Comparison of ENCODE assay signal across 9 cellular contexts in genomic region chr13:111046590-111047141, GRCh38.
A peak's percentile ranks its signal among the peaks of the same experiment; 100 is the strongest.
DNase-seq lines count a peak whose midpoint lies in the region; ATAC-seq and TF ChIP-seq lines count a peak whose summit lies in the region.
"Had no signal": no experiment of that assay in that cellular context is flagged by ENCODE, and none has a peak within 500 bp of the region (broad histone marks: within the 10 kb centered on the region; RNA-seq: fewer than 3 reads in every experiment).

No MANE protein-coding gene starts in this region.

- no peak for TF ChIP-seq EP300 in SK-N-SH (IDR thresholded peaks at IDR 0.05; ENCODE audit: borderline replicate concordance in 1 of 2, low read depth in 1 of 2, low read length in 1 of 2)

- peaks cover 5% of the 10 kb centered on the region; the same call in 1 of the 2 replicates for H3K27me3 ChIP-seq in SK-N-SH (ENCODE audit: insufficient read depth)

- no peaks in the 10 kb centered on the region for H3K36me3 ChIP-seq in SK-N-SH (replicated peaks in 1 of 2; ENCODE audit: control insufficient read depth in 1 of 2, insufficient read depth in 2 of 2, low read length in 1 of 2)

- no peaks in the 10 kb centered on the region for H3F3A ChIP-seq in SK-N-SH (replicated peaks; ENCODE audit: insufficient read depth)

- no peak for TF ChIP-seq RAD21 in SK-N-SH (IDR thresholded peaks at IDR 0.05; ENCODE audit: low read length)

- H3K27ac ChIP-seq in SK-N-SH (ENCODE audit: low read depth in 2 of 2, low read length in 1 of 2) (no peak overlapping the region), caudate nucleus (ENCODE audit: low read depth, low read length) (no peak overlapping the region)
- H3K27ac ChIP-seq: 22Rv1 had no signal

- no peaks in the 10 kb centered on the region for H3K9me3 Mint-ChIP-seq in stimulated activated memory B cell treated with anti-CD40 and anti-IgM and Interleukin-4, amounts not matched to agents 10 μg/mL and 1 μg/mL and 100 μg/mL, for 72 hours

- CTCF ChIA-PET in SK-N-SH (lab: Yijun Ruan, JAX): interaction anchor here (1.1 to 1.2 kb wide), 2 partner anchors 21 to 26 kb away, joined by 3 read pairs; no protein-coding TSS in a partner anchor

- no peaks in the 10 kb centered on the region for H3K79me2 ChIP-seq in SK-N-SH (ENCODE audit: insufficient read depth)

- H3K27me3 Mint-ChIP-seq in stimulated activated memory B cell treated with anti-CD40 and anti-IgM and Interleukin-4, amounts not matched to agents 10 μg/mL and 1 μg/mL and 100 μg/mL, for 72 hours: peaks cover 10% of the 10 kb centered on the region

- ATAC-seq in SK-N-SH treated with all-trans-retinoic acid at 6 μM for 48 hours: no peak
- peak; percentile 80 for ATAC-seq in HG03354 (IDR thresholded peaks at IDR 0.05; ENCODE audit: poor library complexity, severe bottlenecking, unreplicated experiment)
- ATAC-seq in stimulated activated memory B cell treated with anti-CD40 and anti-IgM and Interleukin-4, amounts not matched to agents 10 μg/mL and 1 μg/mL and 100 μg/mL, for 72 hours: peak; percentile 69
- ATAC-seq in left colon: no peak

- WGBS in SK-N-SH (ENCODE audit: low lambda C conversion rate): 24% methylated on average over 8 of the region's 9 CpGs

- DNase-seq in SK-N-SH (no peak), cardiac fibroblast (ENCODE audit: low read depth in 2 of 2) (peak; percentile 42 to 58), caudate nucleus (lab: John Stamatoyannopoulos, UW) (no peak), left colon (no peak), NCI-H2029 (lab: John Stamatoyannopoulos, UW) (no peak)

- H3K9me2 ChIP-seq in SK-N-SH: no peaks in the 10 kb centered on the region

- TF ChIP-seq CTCF in SK-N-SH (IDR thresholded peaks at IDR 0.05): peak; percentile 16; the same call in 1 of the 2 replicates
- TF ChIP-seq CTCF in cardiac fibroblast (IDR thresholded peaks at IDR 0.05; ENCODE audit: low read depth, low read length): peak; percentile 38

- no peak overlapping the region for H2AFZ ChIP-seq in SK-N-SH (ENCODE audit: low read depth)

- H3K9me3 ChIP-seq in SK-N-SH: no peaks in the 10 kb centered on the region

- no peak overlapping the region for H3K4me3 ChIP-seq in SK-N-SH (ENCODE audit: low read depth in 2 of 2, low read length in 1 of 2)
- no peak overlapping the region for H3K4me3 ChIP-seq in cardiac fibroblast (replicated peaks in 1 of 2; ENCODE audit: low read depth in 2 of 2, low read length in 2 of 2)

- no peak overlapping the region for H3K4me3 Mint-ChIP-seq in stimulated activated memory B cell treated with anti-CD40 and anti-IgM and Interleukin-4, amounts not matched to agents 10 μg/mL and 1 μg/mL and 100 μg/mL, for 72 hours

- no peak overlapping the region for H3K9ac ChIP-seq in SK-N-SH

- H3K4me1 Mint-ChIP-seq in stimulated activated memory B cell treated with anti-CD40 and anti-IgM and Interleukin-4, amounts not matched to agents 10 μg/mL and 1 μg/mL and 100 μg/mL, for 72 hours: peaks cover 37% of the 10 kb centered on the region

- intact Hi-C loops in left colon (cut with DNase I, micrococcal nuclease): loop anchor here in 1 of 2 donors (10.0 kb wide), 1 partner anchor 122 kb away; no protein-coding TSS in a partner anchor

- H3K36me3 Mint-ChIP-seq in stimulated activated memory B cell treated with anti-CD40 and anti-IgM and Interleukin-4, amounts not matched to agents 10 μg/mL and 1 μg/mL and 100 μg/mL, for 72 hours: no peaks in the 10 kb centered on the region

- POLR2A ChIA-PET in SK-N-SH (lab: Yijun Ruan, JAX): no interaction called here

- no peaks in the 10 kb centered on the region for H4K20me1 ChIP-seq in SK-N-SH (ENCODE audit: insufficient read depth)

- H3K4me1 ChIP-seq in SK-N-SH (ENCODE audit: control insufficient read depth in 1 of 2, insufficient read depth in 2 of 2, low read depth in 1 of 2, low read length in 1 of 2): no peaks in the 10 kb centered on the region

- H3K27ac Mint-ChIP-seq in stimulated activated memory B cell treated with anti-CD40 and anti-IgM and Interleukin-4, amounts not matched to agents 10 μg/mL and 1 μg/mL and 100 μg/mL, for 72 hours: peak overlapping the region; percentile 58

- no peak overlapping the region for H3K4me2 ChIP-seq in SK-N-SH

TF ChIP-seq in SK-N-SH, 30 proteins besides CTCF, POLR2A, EP300 and RAD21:
- TF ChIP-seq MXI1 (IDR thresholded peaks at IDR 0.05; ENCODE audit: low read depth, low read length) (no peak), TEAD4 (IDR thresholded peaks at IDR 0.05; ENCODE audit: borderline replicate concordance, insufficient read depth) (no peak), MAX (IDR thresholded peaks at IDR 0.05; ENCODE audit: low read depth) (no peak), YY1 (IDR thresholded peaks at IDR 0.05; ENCODE audit: low read depth) (no peak), TAF1 (IDR thresholded peaks at IDR 0.05; ENCODE audit: borderline replicate concordance, low read depth, low read length) (no peak), FOXJ3 (CRISPR knock-in tag; IDR thresholded peaks at IDR 0.05) (no peak), SIN3A (IDR thresholded peaks at IDR 0.05; ENCODE audit: borderline replicate concordance, low read depth, low read length) (no peak), ELF1 (IDR thresholded peaks at IDR 0.05) (no peak)
TF ChIP-seq in SK-N-SH: peak in this region for 0.

TF ChIP-seq in SK-N-SH treated with all-trans-retinoic acid at 6 μM for 48 hours, 23 proteins besides CTCF, POLR2A, EP300 and RAD21:
- TF ChIP-seq ZFP30 (CRISPR knock-in tag; IDR thresholded peaks at IDR 0.05): no peak
- no peak for TF ChIP-seq ZNF8 (CRISPR knock-in tag; IDR thresholded peaks at IDR 0.05)
- TF ChIP-seq RARB (CRISPR knock-in tag; IDR thresholded peaks at IDR 0.05): no peak
- no peak for TF ChIP-seq CREB5 (CRISPR knock-in tag; IDR thresholded peaks at IDR 0.05; ENCODE audit: low read depth)
- no peak for TF ChIP-seq PATZ1 (CRISPR knock-in tag; IDR thresholded peaks at IDR 0.05; ENCODE audit: borderline replicate concordance)
- TF ChIP-seq ESRRG (CRISPR knock-in tag; IDR thresholded peaks at IDR 0.05): no peak
- no peak for TF ChIP-seq PPARA (CRISPR knock-in tag; IDR thresholded peaks at IDR 0.05; ENCODE audit: borderline replicate concordance)
- TF ChIP-seq ZC3H10 (CRISPR knock-in tag; IDR thresholded peaks at IDR 0.05): no peak
- TF ChIP-seq BACH2 (CRISPR knock-in tag; IDR thresholded peaks at IDR 0.05; ENCODE audit: borderline replicate concordance): no peak
- TF ChIP-seq TCF4 (CRISPR knock-in tag; IDR thresholded peaks at IDR 0.05; ENCODE audit: borderline replicate concordance): no peak
- TF ChIP-seq TOX (CRISPR knock-in tag; IDR thresholded peaks at IDR 0.05; ENCODE audit: borderline replicate concordance): no peak
- TF ChIP-seq GLIS3 (CRISPR knock-in tag; IDR thresholded peaks at IDR 0.05): no peak
- no peak for TF ChIP-seq ARNTL (CRISPR knock-in tag; IDR thresholded peaks at IDR 0.05; ENCODE audit: borderline replicate concordance, low read depth)
- no peak for TF ChIP-seq CSRNP3 (CRISPR knock-in tag; IDR thresholded peaks at IDR 0.05)
- TF ChIP-seq SNAI2 (CRISPR knock-in tag; IDR thresholded peaks at IDR 0.05): no peak
TF ChIP-seq in SK-N-SH treated with all-trans-retinoic acid at 6 μM for 48 hours: peak in this region for 0.

Comparison
In these comparisons a context has a peak if more than half of its experiments do, and no peak if none do; other contexts are left out.
1. DNase-seq: peak in cardiac fibroblast (2 of 2); none in SK-N-SH (single experiment), caudate nucleus (0 of 61), left colon (0 of 2) and NCI-H2029 (single experiment).
2. ATAC-seq: peak in HG03354 (single experiment) and stimulated activated memory B cell treated with anti-CD40 and anti-IgM and Interleukin-4, amounts not matched to agents 10 μg/mL and 1 μg/mL and 100 μg/mL, for 72 hours (single experiment); none in SK-N-SH treated with all-trans-retinoic acid at 6 μM for 48 hours (single experiment) and left colon (single experiment).